Comparison of ENCODE assay signal across 9 cellular contexts in the genomic region with DNA sequence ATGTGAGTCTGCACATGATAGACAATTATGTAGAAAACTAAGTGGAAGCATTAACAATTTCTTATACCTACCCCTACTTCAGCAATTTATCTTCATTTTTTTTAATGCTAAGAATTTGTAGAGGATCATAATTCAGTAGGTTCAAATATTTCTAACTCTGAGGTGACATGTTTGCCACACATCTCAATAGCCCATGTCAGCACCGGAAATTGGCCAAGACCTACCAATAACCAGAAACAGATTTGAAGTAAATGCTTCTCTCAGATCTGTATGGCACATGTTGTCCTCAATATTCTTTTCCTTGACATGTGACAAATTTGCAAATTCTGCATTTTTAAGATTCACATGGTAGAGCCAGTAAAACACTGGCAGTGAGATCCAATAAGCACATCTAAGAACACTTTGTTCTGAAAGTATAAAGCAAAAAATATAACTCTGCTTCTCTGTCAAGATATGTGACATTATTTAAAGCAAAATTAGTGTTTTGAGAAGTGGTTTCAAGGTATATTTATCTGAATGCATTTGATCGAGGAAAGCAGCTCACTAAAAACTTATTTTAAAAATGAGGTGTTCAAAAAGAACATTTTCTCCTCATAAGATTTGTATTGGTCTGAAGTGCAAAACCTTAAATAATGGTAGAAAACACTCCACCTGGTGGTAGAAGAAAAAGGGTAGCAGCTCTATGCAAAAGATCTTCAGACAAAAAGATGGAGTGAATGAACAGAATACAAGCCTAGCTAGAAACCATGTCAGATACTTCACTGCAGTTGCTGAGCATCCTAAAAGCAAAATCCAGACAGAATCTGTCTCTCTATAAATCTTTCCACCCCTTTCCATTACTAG.
DNase-seq lines count a peak whose midpoint lies in the region; ATAC-seq, FAIRE-seq and TF ChIP-seq lines count a peak whose summit lies in the region.
"Had no signal": no experiment of that assay in that cellular context is flagged by ENCODE, and none has a peak within 500 bp of the region (broad histone marks: within the 10 kb centered on the region; RNA-seq: fewer than 3 reads in every experiment).

No MANE protein-coding gene starts in this region.

- no peak overlapping the region for H3K27ac ChIP-seq in keratinocyte (ENCODE audit: control insufficient read depth, insufficient read depth, low read length)
- H3K27ac ChIP-seq: epithelial cell of prostate had no signal

- H3K4me3 Mint-ChIP-seq in natural killer cell treated with Interleukin-12 subunit alpha and Interleukin-12 subunit beta and Interleukin-15 and Interleukin-18, amount 100 ng/mL, for 72 hours = no peak overlapping the region

- H3K27me3 ChIP-seq in keratinocyte (ENCODE audit: control insufficient read depth, extremely low read depth, insufficient read depth, low read length) = no peaks in the 10 kb centered on the region

- no peak overlapping the region for H2AFZ ChIP-seq in keratinocyte (ENCODE audit: control insufficient read depth, low read length)

- H3K27ac Mint-ChIP-seq in natural killer cell treated with Interleukin-12 subunit alpha and Interleukin-12 subunit beta and Interleukin-15 and Interleukin-18, amount 100 ng/mL, for 72 hours = no peak overlapping the region

- dilution Hi-C loops in keratinocyte (cut with MboI; ENCODE audit: extremely low pct_ligation_motif_present, low sequenced_read_pairs) = no loop called here

- no peak for ATAC-seq in natural killer cell treated with Interleukin-12 subunit alpha and Interleukin-12 subunit beta and Interleukin-15 and Interleukin-18, amount 100 ng/mL, for 72 hours

- FAIRE-seq in keratinocyte (lab: Jason Lieb, UNC) = no peak

- H3K27me3 Mint-ChIP-seq in natural killer cell treated with Interleukin-12 subunit alpha and Interleukin-12 subunit beta and Interleukin-15 and Interleukin-18, amount 100 ng/mL, for 72 hours = no peaks in the 10 kb centered on the region

- H3K9me1 ChIP-seq in keratinocyte (ENCODE audit: control insufficient read depth, extremely low read depth, insufficient read depth, low read length) = no peaks in the 10 kb centered on the region

- no peaks in the 10 kb centered on the region for H3K36me3 ChIP-seq in keratinocyte (ENCODE audit: control insufficient read depth in 2 of 2, extremely low read depth in 1 of 2, insufficient read depth in 2 of 2, low read length in 2 of 2)

- no peaks in the 10 kb centered on the region for H3K9me3 ChIP-seq in keratinocyte (ENCODE audit: control insufficient read depth, low read depth, low read length)

- no peaks in the 10 kb centered on the region for H3K4me1 ChIP-seq in keratinocyte (ENCODE audit: control insufficient read depth, extremely low read depth, insufficient read depth, low read length)

- H3K36me3 Mint-ChIP-seq in natural killer cell treated with Interleukin-12 subunit alpha and Interleukin-12 subunit beta and Interleukin-15 and Interleukin-18, amount 100 ng/mL, for 72 hours = no peaks in the 10 kb centered on the region

- peak in 2 of 3 experiments; percentile 30 to 44 for TF ChIP-seq CTCF in keratinocyte (optimal IDR thresholded peaks at IDR 0.05 in 1 of 3, IDR thresholded peaks at IDR 0.05 in 1 of 3, conservative IDR thresholded peaks at IDR 0.05 in 1 of 3; ENCODE audit: extremely low read depth in 1 of 3, insufficient read depth in 2 of 3, low read length in 3 of 3)

- H4K20me1 ChIP-seq in keratinocyte (ENCODE audit: control insufficient read depth, extremely low read depth, insufficient read depth, low read length) = no peaks in the 10 kb centered on the region

- H3K4me3 ChIP-seq in keratinocyte (ENCODE audit: control insufficient read depth in 2 of 3, extremely low read depth in 1 of 3, insufficient read depth in 2 of 3, low read depth in 1 of 3, low read length in 3 of 3) = no peak overlapping the region

- no peak overlapping the region for H3K9ac ChIP-seq in keratinocyte (ENCODE audit: control insufficient read depth, extremely low read depth, insufficient read depth, low read length)

- H3K4me2 ChIP-seq in keratinocyte (ENCODE audit: control insufficient read depth, extremely low read depth, insufficient read depth, low read depth, low read length) = no peak overlapping the region

- no peaks in the 10 kb centered on the region for H3K4me1 Mint-ChIP-seq in natural killer cell treated with Interleukin-12 subunit alpha and Interleukin-12 subunit beta and Interleukin-15 and Interleukin-18, amount 100 ng/mL, for 72 hours (ENCODE audit: low read depth in 2 of 2)

- peaks cover 4% of the 10 kb centered on the region for H3K9me3 Mint-ChIP-seq in natural killer cell treated with Interleukin-12 subunit alpha and Interleukin-12 subunit beta and Interleukin-15 and Interleukin-18, amount 100 ng/mL, for 72 hours

- DNase-seq in EH (ENCODE audit: low read depth) (peak; percentile 51), H4 (ENCODE audit: low spot score) (peak; percentile 27), RPMI8226 (peak; percentile 11), keratinocyte (ENCODE audit: low read depth, low spot score) (no peak), islet precursor cell (no peak), UCSD-AML1 (lab: John Stamatoyannopoulos, UW; ENCODE audit: unreplicated experiment) (no peak)
- DNase-seq in activated naive CD4-positive, alpha-beta T cell treated with Interleukin-2 at 50 U/mL for 16 hours = no peak
- no peak for DNase-seq in natural killer cell treated with Interleukin-12 subunit alpha and Interleukin-12 subunit beta and Interleukin-15 and Interleukin-18, amount 100 ng/mL, for 72 hours (ENCODE audit: low spot score)

- no peaks in the 10 kb centered on the region for H3K79me2 ChIP-seq in keratinocyte (ENCODE audit: control insufficient read depth, insufficient read depth, low read length)

Comparison
In these comparisons a context has a peak if more than half of its experiments do, and no peak if none do; other contexts are left out.
1. DNase-seq: peak in EH (single experiment), H4 (single experiment) and RPMI8226 (single experiment); none in keratinocyte (single experiment), activated naive CD4-positive, alpha-beta T cell treated with Interleukin-2 at 50 U/mL for 16 hours (single experiment), islet precursor cell (single experiment), UCSD-AML1 (single experiment) and natural killer cell treated with Interleukin-12 subunit alpha and Interleukin-12 subunit beta and Interleukin-15 and Interleukin-18, amount 100 ng/mL, for 72 hours (single experiment).